9 cellular contexts compared by ENCODE assay signal in the genomic region with DNA sequence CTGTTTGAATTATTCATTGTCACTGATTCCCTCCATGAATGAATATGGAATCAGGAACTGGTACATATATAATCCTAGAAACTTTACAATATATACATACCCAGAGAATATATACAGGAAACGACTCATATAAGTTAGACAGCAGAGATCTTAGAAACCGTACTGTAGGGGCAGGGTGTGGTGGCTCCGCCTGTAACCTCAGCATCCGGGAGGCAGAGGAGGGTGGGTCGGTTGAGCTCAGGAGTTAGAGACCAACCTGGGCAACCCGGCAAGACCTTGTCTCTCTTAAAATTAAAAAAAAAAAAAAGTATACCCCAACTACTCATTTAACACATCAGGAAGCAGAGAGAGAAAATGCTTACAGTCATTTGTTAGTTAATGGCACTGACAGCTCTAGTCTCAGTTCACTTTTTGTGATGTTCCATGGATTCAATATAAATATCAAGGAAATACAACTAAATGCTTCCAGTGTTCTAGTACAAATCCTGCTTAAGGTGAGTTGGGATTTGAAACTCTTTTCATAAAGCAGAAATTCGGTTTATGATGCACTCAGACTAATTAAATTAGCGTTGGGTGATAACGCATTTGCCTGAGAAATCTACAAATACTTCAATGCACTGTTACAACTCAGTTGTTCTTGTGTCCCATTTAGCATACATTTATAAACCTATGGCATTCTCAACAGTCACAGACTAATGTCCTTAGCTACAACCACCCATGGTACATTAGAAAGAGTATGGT. TPM values are rescaled to one million over a fixed set of nuclear protein-coding genes. Genes with fewer than 3 reads are reported as not detected.
DNase-seq lines count a peak whose midpoint lies in the region; ATAC-seq and TF ChIP-seq lines count a peak whose summit lies in the region.
"Had no signal": no experiment of that assay in that cellular context is flagged by ENCODE, and none has a peak within 500 bp of the region (broad histone marks: within the 10 kb centered on the region; RNA-seq: fewer than 3 reads in every experiment).

No MANE protein-coding gene starts in this region.

- peak overlapping the region; percentile 62 for H3K4me3 Mint-ChIP-seq in natural killer cell treated with Interleukin-12 subunit alpha and Interleukin-12 subunit beta and Interleukin-15 and Interleukin-18, amount 100 ng/mL, for 72 hours

- no peaks in the 10 kb centered on the region for H3K27me3 Mint-ChIP-seq in natural killer cell treated with Interleukin-12 subunit alpha and Interleukin-12 subunit beta and Interleukin-15 and Interleukin-18, amount 100 ng/mL, for 72 hours

- peak overlapping the region; percentile 66 to 93 for H3K27ac Mint-ChIP-seq in natural killer cell treated with Interleukin-12 subunit alpha and Interleukin-12 subunit beta and Interleukin-15 and Interleukin-18, amount 100 ng/mL, for 72 hours

- 77 to 79% methylated on average over 9 of the region's 9 CpGs for WGBS in testis, 2 donors

- DNase-seq in HT-29 (ENCODE audit: low spot score): peak; percentile 42
- DNase-seq in activated CD8-positive, alpha-beta memory T cell treated with anti-CD3 and anti-CD28 coated beads for 24 hours: peak; percentile 69
- peak; percentile 71 for DNase-seq in natural killer cell treated with Interleukin-12 subunit alpha and Interleukin-12 subunit beta and Interleukin-15 and Interleukin-18, amount 100 ng/mL, for 72 hours (ENCODE audit: low spot score)
- DNase-seq in dorsolateral prefrontal cortex: no peak
- DNase-seq in NCI-H1092 (lab: John Stamatoyannopoulos, UW): no peak
- DNase-seq in H4 (ENCODE audit: low spot score): no peak
- DNase-seq in testis: no peak

- peaks cover 53 to 58% of the 10 kb centered on the region in 2 donors for H3K4me1 Mint-ChIP-seq in natural killer cell treated with Interleukin-12 subunit alpha and Interleukin-12 subunit beta and Interleukin-15 and Interleukin-18, amount 100 ng/mL, for 72 hours (ENCODE audit: low read depth in 2 of 2)

- peak; percentile 84 for ATAC-seq in GM18909 (IDR thresholded peaks at IDR 0.05; ENCODE audit: poor library complexity, unreplicated experiment)
- ATAC-seq in natural killer cell treated with Interleukin-12 subunit alpha and Interleukin-12 subunit beta and Interleukin-15 and Interleukin-18, amount 100 ng/mL, for 72 hours: peak; percentile 85 to 98

- intact Hi-C loops in dorsolateral prefrontal cortex (cut with DNase I) (loop anchor here (10.0 kb wide), 3 partner anchors 64 to 296 kb away; a partner anchor contains a TSS), testis (cut with DNase I; ENCODE audit: low total_unique reads) (no loop called here)

- no peaks in the 10 kb centered on the region for H3K9me3 ChIP-seq in testis
- H3K9me3 ChIP-seq: tibial artery had no signal

- TF ChIP-seq CTCF in dorsolateral prefrontal cortex (IDR thresholded peaks at IDR 0.05 in 54 of 56, conservative IDR thresholded peaks at IDR 0.05 in 2 of 56; ENCODE audit: low read depth in 1 of 56, partially characterized antibody in 56 of 56) (no peak), testis (IDR thresholded peaks at IDR 0.05) (no peak)

- peaks cover 5% of the 10 kb centered on the region for H3K36me3 Mint-ChIP-seq in natural killer cell treated with Interleukin-12 subunit alpha and Interleukin-12 subunit beta and Interleukin-15 and Interleukin-18, amount 100 ng/mL, for 72 hours

- H3K36me3 ChIP-seq in testis (ENCODE audit: low read depth, missing control alignments): no peaks in the 10 kb centered on the region

- no peak overlapping the region for H3K4me3 ChIP-seq in dorsolateral prefrontal cortex
- H3K4me3 ChIP-seq in testis: no peak overlapping the region
- H3K4me3 ChIP-seq: tibial artery had no signal

- H3K9me3 Mint-ChIP-seq in natural killer cell treated with Interleukin-12 subunit alpha and Interleukin-12 subunit beta and Interleukin-15 and Interleukin-18, amount 100 ng/mL, for 72 hours: no peaks in the 10 kb centered on the region

- H3K4me1 ChIP-seq in testis: peaks cover 15% of the 10 kb centered on the region

- TF ChIP-seq POLR2A in testis (IDR thresholded peaks at IDR 0.05): no peak

- peak overlapping the region in 1 of 59 donors; percentile 34 for H3K27ac ChIP-seq in dorsolateral prefrontal cortex
- H3K27ac ChIP-seq in testis: no peak overlapping the region
- H3K27ac ChIP-seq: tibial artery had no signal

- H3K27me3 ChIP-seq in dorsolateral prefrontal cortex (no peaks in the 10 kb centered on the region), testis (no peaks in the 10 kb centered on the region)
- H3K27me3 ChIP-seq: tibial artery had no signal

RNA-seq across cellular contexts. Expression of a gene that starts 5.6 kb away (rescaled TPM):
- total RNA-seq in HT-29 (2014; rRNA removed; shearing (Covaris generic)): 78.9 and 79.5 TPM in 2 replicates
- 10 to 100 TPM; 69.6 to 98.9 TPM for total RNA-seq in natural killer cell treated with Interleukin-12 subunit alpha and Interleukin-12 subunit beta and Interleukin-15 and Interleukin-18, amount 100 ng/mL, for 72 hours
- 100 to 1,000 TPM; 119 to 189 (median 147) TPM for total RNA-seq in dorsolateral prefrontal cortex
- total RNA-seq in H4 (2014; rRNA removed; shearing (Covaris generic)): 80.2 and 81.2 TPM in 2 replicates
- total RNA-seq in testis: 100 to 1,000 TPM; 206 to 268 TPM
- 151 TPM for polyA plus RNA-seq in testis (ENCODE audit: insufficient read depth, low read depth, low replicate concordance)

Comparison
In these comparisons a context has a peak if more than half of its experiments do, and no peak if none do; other contexts are left out.
1. DNase-seq: peak in HT-29 (single experiment), activated CD8-positive, alpha-beta memory T cell treated with anti-CD3 and anti-CD28 coated beads for 24 hours (single experiment) and natural killer cell treated with Interleukin-12 subunit alpha and Interleukin-12 subunit beta and Interleukin-15 and Interleukin-18, amount 100 ng/mL, for 72 hours (single experiment); none in dorsolateral prefrontal cortex (0 of 10), NCI-H1092 (single experiment), H4 (single experiment) and testis (single experiment).